ENCODE assay signal across 8 cellular contexts in the genomic region with DNA sequence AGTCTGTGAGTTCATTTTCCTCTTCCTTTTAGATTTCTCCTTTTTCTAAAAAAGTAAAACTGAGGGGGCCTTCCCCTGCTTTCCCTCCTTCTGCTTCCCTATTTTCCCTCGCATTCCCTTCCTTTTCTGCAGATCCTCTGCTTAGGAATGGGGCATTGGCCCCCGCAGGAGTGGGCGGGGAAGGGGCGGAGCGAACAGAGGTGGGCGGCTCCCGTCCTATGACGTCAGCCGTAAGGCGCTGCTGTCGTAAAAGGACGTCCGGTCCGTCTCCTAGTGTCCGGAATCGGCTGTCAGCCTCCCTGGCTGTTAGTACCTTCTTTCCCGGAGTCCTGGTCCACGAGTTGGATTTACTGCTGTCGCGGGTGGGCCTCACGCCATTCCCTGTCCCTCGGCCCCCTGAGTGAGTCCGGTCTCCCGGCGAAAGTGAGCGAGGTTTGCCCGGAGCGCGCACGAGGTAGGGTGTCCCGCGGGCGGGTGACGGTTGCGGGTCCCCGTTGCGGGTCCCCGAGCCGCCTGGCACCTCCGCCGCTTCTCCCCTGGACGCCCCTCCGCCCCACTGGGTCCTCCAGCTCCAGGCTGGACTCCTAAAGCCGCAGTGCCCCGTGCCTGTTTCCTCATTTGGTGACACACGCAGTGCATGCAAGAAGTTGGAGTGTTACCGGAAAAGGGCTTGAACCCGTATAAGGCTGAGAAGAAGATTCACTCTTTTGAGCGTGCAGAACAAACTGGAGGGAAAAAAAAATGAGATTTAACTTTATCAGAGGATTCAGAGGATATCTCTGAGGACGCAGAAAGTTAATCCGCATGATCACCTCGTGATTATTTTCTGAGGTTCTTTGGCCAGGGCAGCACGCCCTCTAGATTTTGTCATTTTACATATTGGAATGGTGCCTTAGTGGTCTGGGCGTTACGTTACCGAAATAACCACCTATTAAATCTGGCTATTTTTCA. TPM values are rescaled to one million over a fixed set of nuclear protein-coding genes. Genes with fewer than 3 reads are reported as not detected.
DNase-seq lines count a peak whose midpoint lies in the region; ATAC-seq and TF ChIP-seq lines count a peak whose summit lies in the region.

Gene ZNF330, plus strand, starts transcription at position 241 of the 951 bp plus-strand sequence. CDS start 1,477 bp downstream, outside the sequence.

- no peaks in the 10 kb centered on the region for H3K9me3 Mint-ChIP-seq in activated naive CD4-positive, alpha-beta T cell treated with anti-CD3 and anti-CD28 coated beads, Interleukin-2, amount 50 U/mL, for 72 hours

- H3K27ac Mint-ChIP-seq in activated naive CD4-positive, alpha-beta T cell treated with anti-CD3 and anti-CD28 coated beads, Interleukin-2, amount 50 U/mL, for 72 hours, result peak within 1 kb of the TSS; percentile 97 to 99

- H3K4me1 ChIP-seq in HAP-1, result peaks cover 11% of the 10 kb centered on the region

- H3K36me3 ChIP-seq in GM06990 (ENCODE audit: control insufficient read depth, insufficient read depth, low read length), result no peaks in the 10 kb centered on the region
- peaks cover 28% of the 10 kb centered on the region for H3K36me3 ChIP-seq in HAP-1 (replicated peaks)
- H3K36me3 ChIP-seq in MG63, result peaks cover 24% of the 10 kb centered on the region

- DNase-seq in GM06990 (ENCODE audit: extremely low read depth, insufficient read length), result peak; percentile 88
- DNase-seq in HAP-1 (ENCODE audit: low spot score in 2 of 2), result peak; percentile 59 to 92
- DNase-seq in MG63, result peak; percentile 76
- peak; percentile 57 for DNase-seq in SKM-1 (lab: John Stamatoyannopoulos, UW; ENCODE audit: unreplicated experiment)
- DNase-seq in activated naive CD4-positive, alpha-beta T cell treated with anti-CD3 and anti-CD28 coated beads, Interleukin-2, amount 50 U/mL, for 72 hours (ENCODE audit: low spot score in 2 of 2), result peak; percentile 87 to 94
- peak; percentile 61 for DNase-seq in glomerular endothelial cell (ENCODE audit: extremely low read depth, low read depth, low spot score)
- peak; percentile 86 for DNase-seq in occipital lobe (lab: John Stamatoyannopoulos, UW)

- peaks cover 17 to 26% of the 10 kb centered on the region in 2 donors for H3K36me3 Mint-ChIP-seq in activated naive CD4-positive, alpha-beta T cell treated with anti-CD3 and anti-CD28 coated beads, Interleukin-2, amount 50 U/mL, for 72 hours

- peak; percentile 24 for TF ChIP-seq CTCF in GM06990 (IDR thresholded peaks at IDR 0.05; ENCODE audit: insufficient read depth, low read length, poor library complexity, severe bottlenecking)

- no peaks in the 10 kb centered on the region for H3K27me3 ChIP-seq in GM06990 (replicated peaks; ENCODE audit: control insufficient read depth, insufficient read depth, low read length)
- 0 out of 2 replicates have a peak, but pooled peaks cover 3% of the 10 kb centered on the region for H3K27me3 ChIP-seq in HAP-1 (ENCODE audit: low read depth)
- H3K27me3 ChIP-seq in MG63, result no peaks in the 10 kb centered on the region

- in situ Hi-C loops in HAP-1 (cut with MboI; ENCODE audit: low sequenced_read_pairs), result no loop called here

- H3K27ac ChIP-seq in temporal lobe (ENCODE audit: low read depth, low read length), result peak within 1 kb of the TSS; percentile 66

- H3K9me3 ChIP-seq in HAP-1 (no peaks in the 10 kb centered on the region), MG63 (no peaks in the 10 kb centered on the region)

- H3K4me3 ChIP-seq in GM06990 (replicated peaks; ENCODE audit: low read depth, low read length) (peak within 1 kb of the TSS; percentile 92), HAP-1 (peak within 1 kb of the TSS; percentile 92), MG63 (peak within 1 kb of the TSS; percentile 96)

- peak; percentile 90 to 91 for ATAC-seq in activated naive CD4-positive, alpha-beta T cell treated with anti-CD3 and anti-CD28 coated beads, Interleukin-2, amount 50 U/mL, for 72 hours

RNA-seq across cellular contexts. Expression of gene ZNF330, which starts in this region (rescaled TPM):
- total RNA-seq in MG63 (2014; rRNA removed; shearing (Covaris generic); ENCODE audit: low replicate concordance), result 18.5 and 24.0 TPM in 2 replicates
- 10 to 100 TPM; 53.0 to 54.2 TPM for total RNA-seq in activated naive CD4-positive, alpha-beta T cell treated with anti-CD3 and anti-CD28 coated beads, Interleukin-2, amount 50 U/mL, for 72 hours
- total RNA-seq in glomerular endothelial cell, result 13.3 and 19.4 TPM in 2 replicates
- 23.4 TPM for total RNA-seq in occipital lobe
- total RNA-seq in temporal lobe, result 13.5 TPM

Comparison
In these comparisons a context has a peak if more than half of its experiments do, and no peak if none do; other contexts are left out.
1. Peak in every context shown above with its lines: DNase-seq, ATAC-seq, H3K4me3 ChIP-seq and H3K27ac ChIP-seq.